In genomic region chr20:34084227-34084923, GRCh38 we compare ENCODE assay signal across 15 cellular contexts. TPM values are rescaled to one million over a fixed set of nuclear protein-coding genes. Genes with fewer than 3 reads are reported as not detected.
DNase-seq lines count a peak whose midpoint lies in the region; ATAC-seq and TF ChIP-seq lines count a peak whose summit lies in the region.
"Had no signal": no experiment of that assay in that cellular context is flagged by ENCODE, and none has a peak within 500 bp of the region (broad histone marks: within the 10 kb centered on the region; RNA-seq: fewer than 3 reads in every experiment).

No MANE protein-coding gene starts in this region.

- H3K27me3 Mint-ChIP-seq in CD14-positive monocyte (ENCODE audit: low read depth in 3 of 3): no peaks in the 10 kb centered on the region

- intact Hi-C loops in CD14-positive monocyte (cut with micrococcal nuclease) (no loop called here), left lung (cut with DNase I) (no loop called here)

- no peak for DNase-seq in AG04450 (ENCODE audit: low read depth, low spot score)
- DNase-seq in CD14-positive monocyte (ENCODE audit: low spot score): no peak
- DNase-seq in NCI-H2171 treated with DMSO at 0.1 percent for 48 hours (lab: John Stamatoyannopoulos, UW): peak; percentile 80
- no peak for DNase-seq in left lung
- no peak for DNase-seq in amygdala (lab: John Stamatoyannopoulos, UW)
- no peak for DNase-seq in kidney glomerular epithelial cell (lab: John Stamatoyannopoulos, UW)
- DNase-seq: activated CD4-positive, alpha-beta T cell treated with anti-CD3 and anti-CD28 coated beads for 48 hours; effector CD8-positive, alpha-beta T cell; EL; NCI-H774 had no signal

- no peak overlapping the region for H3K4me3 ChIP-seq in AG04450 (ENCODE audit: low read depth, low read length)
- no peak overlapping the region for H3K4me3 ChIP-seq in left lung
- H3K4me3 ChIP-seq: adrenal gland, SJSA1 had no signal

- H3K27ac ChIP-seq in AG04450 (ENCODE audit: low read depth, low read length) (peak overlapping the region; percentile 31), left lung (peak overlapping the region; percentile 23 to 65)
- H3K27ac ChIP-seq: HL-60, parathyroid adenoma, SJSA1 had no signal

- H3K27ac Mint-ChIP-seq in CD14-positive monocyte: peak overlapping the region in 6 of 7 donors; percentile 2 to 58 (median 32)

- peaks cover 17 to 21% of the 10 kb centered on the region in 2 donors for H3K4me1 ChIP-seq in left lung

- H3K27me3 ChIP-seq in AG04450 (ENCODE audit: control insufficient read depth, insufficient read depth, low read length) (no peaks in the 10 kb centered on the region), left lung (no peaks in the 10 kb centered on the region)
- H3K27me3 ChIP-seq: adrenal gland, SJSA1 had no signal

- H3K9me3 ChIP-seq in AG04450 (ENCODE audit: control insufficient read depth, insufficient read depth, low read length): no peaks in the 10 kb centered on the region
- no peaks in the 10 kb centered on the region for H3K9me3 ChIP-seq in left lung
- H3K9me3 ChIP-seq: adrenal gland, SJSA1 had no signal

- POLR2A ChIA-PET in AG04450 (lab: Yijun Ruan, JAX): no interaction called here

- ATAC-seq in left lung: no peak
- ATAC-seq in HG03025 (IDR thresholded peaks at IDR 0.05; ENCODE audit: low FRiP score, unreplicated experiment): no peak

- no peaks in the 10 kb centered on the region for H3K9me3 Mint-ChIP-seq in CD14-positive monocyte

- CTCF ChIA-PET in AG04450 (lab: Charles Lee): no interaction called here

- H3K36me3 Mint-ChIP-seq in CD14-positive monocyte: peaks cover 69 to 89% of the 10 kb centered on the region in 2 donors

- H3K4me3 Mint-ChIP-seq in CD14-positive monocyte: no peak overlapping the region

- H3K36me3 ChIP-seq in left lung: peaks cover 0 to 96% of the 10 kb centered on the region in 2 donors

- TF ChIP-seq CTCF in AG04450 (IDR thresholded peaks at IDR 0.05; ENCODE audit: low read depth, low read length) (no peak), CD14-positive monocyte (IDR thresholded peaks at IDR 0.05) (no peak), left lung (IDR thresholded peaks at IDR 0.05) (no peak)

- peaks cover 2% of the 10 kb centered on the region for H3K4me1 Mint-ChIP-seq in CD14-positive monocyte

RNA-seq across cellular contexts. Expression of gene EIF2S2, which starts 27.7 kb away (rescaled TPM):
- polyA plus RNA-seq in AG04450 (2011; rRNA removed) (119 and 161 TPM in 2 replicates), CD14-positive monocyte (10 to 100 TPM; 18.8 to 20.1 TPM)
- polyA minus RNA-seq in AG04450 (2011; rRNA and poly(A)+ RNA removed): 26.3 and 36.6 TPM in 2 replicates
- total RNA-seq in left lung: 10 to 100 TPM; 59.0 to 61.6 TPM
